12 cellular contexts compared by ENCODE assay signal in the genomic region with DNA sequence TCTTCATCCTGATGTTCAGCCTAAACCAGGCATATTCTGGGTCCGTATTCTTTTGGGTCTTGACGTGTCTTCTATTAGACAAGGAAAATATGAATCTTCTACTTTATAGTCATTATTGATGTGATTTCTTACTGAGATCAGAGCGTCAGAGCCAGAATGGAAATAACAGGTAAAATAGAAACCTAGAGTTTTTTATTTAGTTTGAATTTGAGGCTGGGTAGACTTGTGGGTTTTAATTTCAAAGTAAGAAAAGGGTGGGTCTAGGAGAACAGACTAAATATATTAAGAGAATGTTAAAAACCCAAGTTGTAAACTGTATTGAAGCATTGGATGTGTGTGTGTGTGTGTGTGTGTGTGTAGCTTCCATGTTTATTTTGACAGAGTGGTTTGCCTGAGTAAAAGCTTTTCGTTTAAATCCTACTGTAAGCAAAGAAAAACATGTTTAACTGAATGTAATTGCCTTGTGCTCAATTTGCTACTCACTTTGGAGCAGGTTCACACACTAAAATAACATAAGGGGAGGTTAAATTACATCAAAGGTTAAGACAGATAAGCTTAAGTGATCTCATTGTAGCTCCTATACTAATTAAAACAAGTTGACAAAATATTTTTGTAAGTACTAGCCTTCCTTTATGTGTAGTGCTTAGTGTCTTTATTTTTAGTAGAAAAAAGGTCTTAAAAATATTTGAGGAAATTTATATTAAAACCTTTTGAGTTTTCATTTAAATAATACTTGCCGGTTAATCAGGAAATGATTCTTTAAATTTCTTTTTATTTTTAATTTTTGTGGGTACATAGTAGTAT. TPM values are rescaled to one million over a fixed set of nuclear protein-coding genes. Genes with fewer than 3 reads are reported as not detected.
A peak's percentile ranks its signal among the peaks of the same experiment; 100 is the strongest.
DNase-seq lines count a peak whose midpoint lies in the region; ATAC-seq and TF ChIP-seq lines count a peak whose summit lies in the region.
"Had no signal": no experiment of that assay in that cellular context is flagged by ENCODE, and none has a peak within 500 bp of the region (broad histone marks: within the 10 kb centered on the region; RNA-seq: fewer than 3 reads in every experiment).

No MANE protein-coding gene starts in this region.

- H3K9me3 ChIP-seq in CD8-positive, alpha-beta memory T cell (ENCODE audit: low read length) = no peaks in the 10 kb centered on the region

- peak overlapping the region; percentile 21 for H3K4me3 ChIP-seq in CD8-positive, alpha-beta memory T cell (ENCODE audit: low read length)

- H3K36me3 ChIP-seq in CD8-positive, alpha-beta memory T cell (ENCODE audit: insufficient read depth, low read length) = no peaks in the 10 kb centered on the region

- peak overlapping the region in 7 of 8 donors; percentile 34 to 83 (median 59) for H3K27ac Mint-ChIP-seq in CD8-positive, alpha-beta memory T cell
- H3K27ac Mint-ChIP-seq in activated naive CD8-positive, alpha-beta T cell treated with anti-CD3 and anti-CD28 coated beads for 36 hours = peak overlapping the region; percentile 99
- H3K27ac Mint-ChIP-seq in mesothelial cell of epicardium = peak overlapping the region; percentile 35

- CTCF ChIA-PET in CD8-positive, alpha-beta memory T cell (lab: Charles Lee) = interaction anchor here (0.8 to 1.0 kb wide), 4 partner anchors 11 to 18 kb away, joined by 3 to 5 read pairs (median 3); no protein-coding TSS in a partner anchor

- H3K27ac ChIP-seq in CD8-positive, alpha-beta memory T cell (ENCODE audit: low read depth, low read length) = no peak overlapping the region

- peaks cover 87 to 97% (median 94%) of the 10 kb centered on the region in 3 donors for H3K4me1 Mint-ChIP-seq in CD8-positive, alpha-beta memory T cell
- H3K4me1 Mint-ChIP-seq in activated naive CD8-positive, alpha-beta T cell treated with anti-CD3 and anti-CD28 coated beads for 36 hours = peaks cover 82% of the 10 kb centered on the region
- peaks cover 61% of the 10 kb centered on the region for H3K4me1 Mint-ChIP-seq in mesothelial cell of epicardium

- H3K4me1 ChIP-seq in CD8-positive, alpha-beta memory T cell (ENCODE audit: insufficient read depth, low read length) = peaks cover 88% of the 10 kb centered on the region

- no peak for TF ChIP-seq CTCF in mesothelial cell of epicardium (IDR thresholded peaks at IDR 0.05; ENCODE audit: unreplicated experiment)

- ATAC-seq in HG02981 (IDR thresholded peaks at IDR 0.05; ENCODE audit: unreplicated experiment) (no peak), GM18517 (IDR thresholded peaks at IDR 0.05; ENCODE audit: unreplicated experiment) (no peak)

- H3K27me3 Mint-ChIP-seq in CD8-positive, alpha-beta memory T cell = no peaks in the 10 kb centered on the region
- H3K27me3 Mint-ChIP-seq in activated naive CD8-positive, alpha-beta T cell treated with anti-CD3 and anti-CD28 coated beads for 36 hours = no peaks in the 10 kb centered on the region
- H3K27me3 Mint-ChIP-seq in mesothelial cell of epicardium (ENCODE audit: low read depth) = no peaks in the 10 kb centered on the region

- peaks cover 0 to 28% (median 6%) of the 10 kb centered on the region in 3 donors for H3K36me3 Mint-ChIP-seq in CD8-positive, alpha-beta memory T cell
- H3K36me3 Mint-ChIP-seq in activated naive CD8-positive, alpha-beta T cell treated with anti-CD3 and anti-CD28 coated beads for 36 hours = peaks cover 34% of the 10 kb centered on the region
- H3K36me3 Mint-ChIP-seq in mesothelial cell of epicardium = peaks cover 2% of the 10 kb centered on the region

- H3K27me3 ChIP-seq in CD8-positive, alpha-beta memory T cell (ENCODE audit: insufficient read depth, low read length, poor library complexity, severe bottlenecking) = no peaks in the 10 kb centered on the region

- POLR2A ChIA-PET in CD8-positive, alpha-beta memory T cell (lab: Charles Lee) = interaction anchor here (0.6 kb wide), 1 partner anchor 32 kb away, joined by 3 read pairs; no protein-coding TSS in a partner anchor

- H3K4me3 Mint-ChIP-seq in CD8-positive, alpha-beta memory T cell = peak overlapping the region; percentile 61 to 77 (median 67)
- H3K4me3 Mint-ChIP-seq in activated naive CD8-positive, alpha-beta T cell treated with anti-CD3 and anti-CD28 coated beads for 36 hours = peak overlapping the region; percentile 75
- no peak overlapping the region for H3K4me3 Mint-ChIP-seq in mesothelial cell of epicardium

- no peaks in the 10 kb centered on the region for H3K9me3 Mint-ChIP-seq in CD8-positive, alpha-beta memory T cell
- no peaks in the 10 kb centered on the region for H3K9me3 Mint-ChIP-seq in activated naive CD8-positive, alpha-beta T cell treated with anti-CD3 and anti-CD28 coated beads for 36 hours
- H3K9me3 Mint-ChIP-seq in mesothelial cell of epicardium = no peaks in the 10 kb centered on the region

- no peak for DNase-seq in CD8-positive, alpha-beta memory T cell
- DNase-seq in NCI-H1417 (lab: John Stamatoyannopoulos, UW) (peak in 2 of 3 experiments; percentile 24 to 70), mesothelial cell of epicardium (ENCODE audit: low spot score in 2 of 2, unreplicated experiment in 2 of 2) (no peak), foreskin melanocyte (no peak), DMS53 (lab: John Stamatoyannopoulos, UW) (no peak)
- no peak for DNase-seq in activated naive CD8-positive, alpha-beta T cell treated with anti-CD3 and anti-CD28 coated beads for 36 hours
- DNase-seq: Calu3, islet precursor cell, NCI-H524 treated with DMSO at 0.1 percent for 48 hours, nucleus accumbens had no signal

RNA-seq across cellular contexts. Expression of a gene that starts 17.4 kb away (rescaled TPM):
- total RNA-seq in CD8-positive, alpha-beta memory T cell = 10 to 100 TPM; 63.4 to 64.6 TPM
- polyA plus RNA-seq in CD8-positive, alpha-beta memory T cell = 9.0 TPM
- 10 to 100 TPM; 39.2 to 39.9 TPM for total RNA-seq in activated naive CD8-positive, alpha-beta T cell treated with anti-CD3 and anti-CD28 coated beads for 36 hours
- 25.9 to 28.5 TPM (median 27.5 TPM) in 3 replicates for total RNA-seq in mesothelial cell of epicardium

Comparison
In these comparisons a context has a peak if more than half of its experiments do, and no peak if none do; other contexts are left out.
1. DNase-seq: peak in NCI-H1417 (2 of 3); none in CD8-positive, alpha-beta memory T cell (0 of 5), activated naive CD8-positive, alpha-beta T cell treated with anti-CD3 and anti-CD28 coated beads for 36 hours (single experiment), mesothelial cell of epicardium (0 of 2), foreskin melanocyte (single experiment) and DMS53 (single experiment).
2. H3K27ac Mint-ChIP-seq: peak in every context shown above with its lines; median percentile 99 in activated naive CD8-positive, alpha-beta T cell treated with anti-CD3 and anti-CD28 coated beads for 36 hours; 59 in CD8-positive, alpha-beta memory T cell; 35 in mesothelial cell of epicardium.